ENCODE assay signal across 8 cellular contexts in the genomic region with DNA sequence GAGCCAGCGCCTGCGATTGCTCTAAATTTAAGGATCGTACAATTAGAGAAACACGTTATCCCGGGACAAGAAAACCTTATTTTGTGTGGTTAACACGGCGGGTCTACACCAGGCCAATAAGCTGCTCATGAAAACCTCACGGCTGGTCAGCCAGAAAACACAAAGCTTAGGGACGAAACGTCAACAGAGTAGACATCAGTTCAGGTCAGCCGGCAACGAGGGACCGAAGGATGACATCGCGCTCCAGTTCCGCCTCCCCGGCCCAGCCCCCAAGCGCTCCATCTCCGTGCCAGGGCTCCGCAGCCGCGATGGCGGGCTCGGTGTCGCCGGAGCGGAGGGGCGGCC. TPM values are rescaled to one million over a fixed set of nuclear protein-coding genes. Genes with fewer than 3 reads are reported as not detected.
A peak's percentile ranks its signal among the peaks of the same experiment; 100 is the strongest.
DNase-seq lines count a peak whose midpoint lies in the region; ATAC-seq and TF ChIP-seq lines count a peak whose summit lies in the region.

No MANE protein-coding gene starts in this region.

- peak overlapping the region; percentile 82 to 98 (median 93) for H3K4me3 ChIP-seq in esophagus muscularis mucosa

- intact Hi-C loops in esophagus muscularis mucosa (cut with DNase I) = no loop called here

- H3K27ac Mint-ChIP-seq in nephron progenitor cell = peak overlapping the region; percentile 98

- no peaks in the 10 kb centered on the region for H3K9me3 ChIP-seq in esophagus muscularis mucosa

- H3K27me3 ChIP-seq in esophagus muscularis mucosa = no peaks in the 10 kb centered on the region

- TF ChIP-seq EP300 in esophagus muscularis mucosa (IDR thresholded peaks at IDR 0.05) = no peak

- no peaks in the 10 kb centered on the region for H3K27me3 Mint-ChIP-seq in nephron progenitor cell (ENCODE audit: low read depth, poor library complexity)

- no peak for TF ChIP-seq POLR2A in esophagus muscularis mucosa (IDR thresholded peaks at IDR 0.05; ENCODE audit: low read depth)

- ATAC-seq in GM19043 (IDR thresholded peaks at IDR 0.05; ENCODE audit: low read depth, unreplicated experiment) (peak; percentile 41), HG03342 (IDR thresholded peaks at IDR 0.05; ENCODE audit: unreplicated experiment) (peak; percentile 42)

- H3K36me3 Mint-ChIP-seq in nephron progenitor cell (ENCODE audit: low read depth) = peaks cover 22% of the 10 kb centered on the region

- no peak for TF ChIP-seq CTCF in esophagus muscularis mucosa (IDR thresholded peaks at IDR 0.05)
- TF ChIP-seq CTCF in nephron progenitor cell (IDR thresholded peaks at IDR 0.05) = no peak

- peaks cover 8 to 43% (median 32%) of the 10 kb centered on the region in 4 donors for H3K36me3 ChIP-seq in esophagus muscularis mucosa

- H3K4me1 Mint-ChIP-seq in nephron progenitor cell = peaks cover 31% of the 10 kb centered on the region

- WGBS in esophagus muscularis mucosa = 1% methylated on average over 8 of the region's 28 CpGs

- H3K27ac ChIP-seq in esophagus muscularis mucosa (replicated peaks in 1 of 4) = peak overlapping the region; percentile 94 to 99 (median 98)

- H3K4me3 Mint-ChIP-seq in nephron progenitor cell = peak overlapping the region; percentile 93

- DNase-seq in Ammon's horn (ENCODE audit: low spot score) = peak; percentile 62
- DNase-seq in SW480 (ENCODE audit: low spot score) = peak; percentile 48
- DNase-seq in esophagus muscularis mucosa (ENCODE audit: extremely low spot score) = no peak
- no peak for DNase-seq in nephron progenitor cell
- DNase-seq in NCI-H2196 treated with DMSO at 0.1 percent for 48 hours (lab: John Stamatoyannopoulos, UW; ENCODE audit: unreplicated experiment) = no peak
- no peak for DNase-seq in DMS79 treated with DMSO at 0.1 percent for 48 hours (lab: John Stamatoyannopoulos, UW)

- H3K4me1 ChIP-seq in esophagus muscularis mucosa = peaks cover 35 to 46% (median 42%) of the 10 kb centered on the region in 4 donors

- no peaks in the 10 kb centered on the region for H3K9me3 Mint-ChIP-seq in nephron progenitor cell

RNA-seq across cellular contexts. Expression of gene TM2D3, which starts 0.5 kb away (rescaled TPM):
- 10 to 100 TPM; 35.5 to 50.5 (median 40.5) TPM for total RNA-seq in esophagus muscularis mucosa

Comparison
In these comparisons a context has a peak if more than half of its experiments do, and no peak if none do; other contexts are left out.
1. DNase-seq: peak in Ammon's horn (single experiment) and SW480 (single experiment); none in esophagus muscularis mucosa (single experiment), nephron progenitor cell (single experiment), NCI-H2196 treated with DMSO at 0.1 percent for 48 hours (single experiment) and DMS79 treated with DMSO at 0.1 percent for 48 hours (single experiment).